In the genomic region with DNA sequence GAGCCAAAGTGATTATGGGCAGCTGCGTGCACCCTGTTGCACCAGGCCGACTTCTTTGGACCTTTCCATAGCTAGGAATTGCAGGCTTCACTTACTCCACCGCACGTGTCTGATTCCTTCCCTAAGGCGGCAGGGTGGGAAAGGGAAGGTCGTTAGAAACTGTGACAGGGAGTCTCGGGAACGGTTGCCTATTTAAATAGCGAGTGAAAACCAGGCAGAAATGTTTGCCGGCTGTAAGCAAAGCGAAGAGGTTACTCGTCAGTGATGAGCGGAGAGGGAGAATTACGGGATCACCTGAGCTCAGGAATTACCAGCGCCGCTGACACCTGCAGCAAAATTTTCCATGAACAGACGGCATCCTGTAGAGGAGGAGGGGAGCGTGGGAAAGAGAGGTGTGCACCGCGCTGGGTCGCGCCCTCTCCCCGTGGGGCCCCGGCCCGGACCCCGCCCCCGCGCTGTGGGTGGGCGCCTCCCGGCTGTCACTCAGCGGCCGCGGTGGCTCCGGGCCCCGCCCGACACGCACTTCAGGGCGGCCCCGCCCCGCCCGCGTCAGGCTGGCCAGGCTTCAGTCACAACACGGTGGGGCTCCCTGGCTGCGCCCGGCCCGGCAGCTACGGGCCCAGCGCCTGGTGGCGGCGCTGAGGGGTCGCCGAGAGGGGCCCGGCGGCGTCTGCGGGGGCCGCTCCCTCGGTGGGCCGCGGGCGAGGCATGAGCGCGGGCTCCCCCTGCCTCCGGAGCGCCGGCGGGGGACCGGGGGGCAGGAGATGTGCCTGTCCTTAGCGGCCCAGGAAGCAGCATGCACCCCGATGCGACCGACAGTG, we compare ENCODE assay signal across 1 cellular context.
A peak's percentile ranks its signal among the peaks of the same experiment; 100 is the strongest.
TF ChIP-seq lines count a peak whose summit lies in the region.

A gene (plus strand): TSS at position 568 of the 821 bp plus-strand sequence. CDS start 229 bp downstream, at position 797.

TF ChIP-seq in HepG2, 621 proteins besides CTCF, POLR2A, EP300 and RAD21 (continued from another document):
- TF ChIP-seq, protein P1, sequence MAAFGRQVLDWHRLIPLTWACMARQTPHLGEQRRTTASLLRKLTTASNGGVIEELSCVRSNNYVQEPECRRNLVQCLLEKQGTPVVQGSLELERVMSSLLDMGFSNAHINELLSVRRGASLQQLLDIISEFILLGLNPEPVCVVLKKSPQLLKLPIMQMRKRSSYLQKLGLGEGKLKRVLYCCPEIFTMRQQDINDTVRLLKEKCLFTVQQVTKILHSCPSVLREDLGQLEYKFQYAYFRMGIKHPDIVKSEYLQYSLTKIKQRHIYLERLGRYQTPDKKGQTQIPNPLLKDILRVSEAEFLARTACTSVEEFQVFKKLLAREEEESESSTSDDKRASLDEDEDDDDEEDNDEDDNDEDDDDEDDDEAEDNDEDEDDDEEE (CRISPR knock-in tag; IDR thresholded peaks at IDR 0.05), result 0 out of 2 replicates have a peak, but pooled peaks have one; percentile 46
- TF ChIP-seq ATAD3A (CRISPR knock-in tag; IDR thresholded peaks at IDR 0.05) (no peak), SALL1 (CRISPR knock-in tag; IDR thresholded peaks at IDR 0.05) (peak; percentile 65; the same call in 1 of the 2 replicates), ZNF446 (CRISPR knock-in tag; IDR thresholded peaks at IDR 0.05) (0 out of 2 replicates have a peak, but pooled peaks have one; percentile 47), IRF2 (CRISPR knock-in tag; IDR thresholded peaks at IDR 0.05) (0 out of 2 replicates have a peak, but pooled peaks have one; percentile 21), TGIF2 (CRISPR knock-in tag; IDR thresholded peaks at IDR 0.05) (peak; percentile 42; the same call in 1 of the 2 replicates), JUN (CRISPR knock-in tag; IDR thresholded peaks at IDR 0.05) (no peak), RXRA (CRISPR knock-in tag; IDR thresholded peaks at IDR 0.05) (0 out of 2 replicates have a peak, but pooled peaks have one; percentile 38), ZNF331 (CRISPR knock-in tag; IDR thresholded peaks at IDR 0.05) (peak; percentile 48; the same call in 1 of the 2 replicates), HNRNPUL1 (IDR thresholded peaks at IDR 0.05; ENCODE audit: low read depth, low read length) (no peak), SALL2 (CRISPR knock-in tag; IDR thresholded peaks at IDR 0.05) (0 out of 2 replicates have a peak, but pooled peaks have one; percentile 76)
- TF ChIP-seq, protein P2, sequence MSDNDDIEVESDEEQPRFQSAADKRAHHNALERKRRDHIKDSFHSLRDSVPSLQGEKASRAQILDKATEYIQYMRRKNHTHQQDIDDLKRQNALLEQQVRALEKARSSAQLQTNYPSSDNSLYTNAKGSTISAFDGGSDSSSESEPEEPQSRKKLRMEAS (IDR thresholded peaks at IDR 0.05), result peak; percentile 62
- TF ChIP-seq, protein P3, sequence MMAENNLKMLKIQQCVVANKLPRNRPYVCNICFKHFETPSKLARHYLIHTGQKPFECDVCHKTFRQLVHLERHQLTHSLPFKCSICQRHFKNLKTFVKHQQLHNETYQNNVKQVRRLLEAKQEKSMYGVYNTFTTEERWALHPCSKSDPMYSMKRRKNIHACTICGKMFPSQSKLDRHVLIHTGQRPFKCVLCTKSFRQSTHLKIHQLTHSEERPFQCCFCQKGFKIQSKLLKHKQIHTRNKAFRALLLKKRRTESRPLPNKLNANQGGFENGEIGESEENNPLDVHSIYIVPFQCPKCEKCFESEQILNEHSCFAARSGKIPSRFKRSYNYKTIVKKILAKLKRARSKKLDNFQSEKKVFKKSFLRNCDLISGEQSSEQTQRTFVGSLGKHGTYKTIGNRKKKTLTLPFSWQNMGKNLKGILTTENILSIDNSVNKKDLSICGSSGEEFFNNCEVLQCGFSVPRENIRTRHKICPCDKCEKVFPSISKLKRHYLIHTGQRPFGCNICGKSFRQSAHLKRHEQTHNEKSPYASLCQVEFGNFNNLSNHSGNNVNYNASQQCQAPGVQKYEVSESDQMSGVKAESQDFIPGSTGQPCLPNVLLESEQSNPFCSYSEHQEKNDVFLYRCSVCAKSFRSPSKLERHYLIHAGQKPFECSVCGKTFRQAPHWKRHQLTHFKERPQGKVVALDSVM (CRISPR knock-in tag; IDR thresholded peaks at IDR 0.05), result peak; percentile 63; the same call in 1 of the 2 replicates
- TF ChIP-seq, protein P4, sequence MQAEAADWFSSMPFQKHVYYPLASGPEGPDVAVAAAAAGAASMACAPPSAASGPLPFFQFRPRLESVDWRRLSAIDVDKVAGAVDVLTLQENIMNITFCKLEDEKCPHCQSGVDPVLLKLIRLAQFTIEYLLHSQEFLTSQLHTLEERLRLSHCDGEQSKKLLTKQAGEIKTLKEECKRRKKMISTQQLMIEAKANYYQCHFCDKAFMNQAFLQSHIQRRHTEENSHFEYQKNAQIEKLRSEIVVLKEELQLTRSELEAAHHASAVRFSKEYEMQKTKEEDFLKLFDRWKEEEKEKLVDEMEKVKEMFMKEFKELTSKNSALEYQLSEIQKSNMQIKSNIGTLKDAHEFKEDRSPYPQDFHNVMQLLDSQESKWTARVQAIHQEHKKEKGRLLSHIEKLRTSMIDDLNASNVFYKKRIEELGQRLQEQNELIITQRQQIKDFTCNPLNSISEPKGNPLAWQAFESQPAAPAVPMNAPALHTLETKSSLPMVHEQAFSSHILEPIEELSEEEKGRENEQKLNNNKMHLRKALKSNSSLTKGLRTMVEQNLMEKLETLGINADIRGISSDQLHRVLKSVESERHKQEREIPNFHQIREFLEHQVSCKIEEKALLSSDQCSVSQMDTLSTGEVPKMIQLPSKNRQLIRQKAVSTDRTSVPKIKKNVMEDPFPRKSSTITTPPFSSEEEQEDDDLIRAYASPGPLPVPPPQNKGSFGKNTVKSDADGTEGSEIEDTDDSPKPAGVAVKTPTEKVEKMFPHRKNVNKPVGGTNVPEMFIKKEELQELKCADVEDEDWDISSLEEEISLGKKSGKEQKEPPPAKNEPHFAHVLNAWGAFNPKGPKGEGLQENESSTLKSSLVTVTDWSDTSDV (CRISPR knock-in tag; IDR thresholded peaks at IDR 0.05), result no peak; the same call in 1 of the 2 replicates
- TF ChIP-seq, protein P5, sequence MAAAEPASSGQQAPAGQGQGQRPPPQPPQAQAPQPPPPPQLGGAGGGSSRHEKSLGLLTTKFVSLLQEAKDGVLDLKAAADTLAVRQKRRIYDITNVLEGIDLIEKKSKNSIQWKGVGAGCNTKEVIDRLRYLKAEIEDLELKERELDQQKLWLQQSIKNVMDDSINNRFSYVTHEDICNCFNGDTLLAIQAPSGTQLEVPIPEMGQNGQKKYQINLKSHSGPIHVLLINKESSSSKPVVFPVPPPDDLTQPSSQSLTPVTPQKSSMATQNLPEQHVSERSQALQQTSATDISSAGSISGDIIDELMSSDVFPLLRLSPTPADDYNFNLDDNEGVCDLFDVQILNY (CRISPR knock-in tag; conservative IDR thresholded peaks at IDR 0.05), result no peak
